27 cellular contexts compared by ENCODE assay signal in genomic region chr11:129625930-129626329, GRCh38.
DNase-seq lines count a peak whose midpoint lies in the region; ATAC-seq and TF ChIP-seq lines count a peak whose summit lies in the region.
"Had no signal": no experiment of that assay in that cellular context is flagged by ENCODE, and none has a peak within 500 bp of the region (broad histone marks: within the 10 kb centered on the region; RNA-seq: fewer than 3 reads in every experiment).

No MANE protein-coding gene starts in this region.

- H3K27me3 ChIP-seq in neural progenitor cell (peaks cover 5% of the 10 kb centered on the region), prostate gland (replicated peaks; ENCODE audit: insufficient read depth) (no peaks in the 10 kb centered on the region), osteoblast (ENCODE audit: insufficient read depth, low read length) (peaks cover 32% of the 10 kb centered on the region)

- H3K4me2 ChIP-seq in neural progenitor cell (no peak overlapping the region), osteoblast (ENCODE audit: insufficient read depth, low read length) (no peak overlapping the region)

- DNase-seq in NCI-H1417 (lab: John Stamatoyannopoulos, UW) = peak; percentile 18 to 73 (median 24)
- no peak for DNase-seq in NCI-H1417 treated with DMSO at 0.1 percent for 48 hours (lab: John Stamatoyannopoulos, UW)
- DNase-seq in NCI-H345 (lab: John Stamatoyannopoulos, UW) = peak; percentile 60
- peak; percentile 91 for DNase-seq in SHP77 treated with DMSO at 0.1 percent for 48 hours (lab: John Stamatoyannopoulos, UW)
- no peak for DNase-seq in neural progenitor cell (ENCODE audit: low spot score)
- DNase-seq in prostate gland (ENCODE audit: low spot score) = no peak
- DNase-seq in osteoblast (ENCODE audit: insufficient read length, low spot score, missing footprints) = no peak
- DNase-seq: activated CD4-positive, alpha-beta memory T cell treated with anti-CD3 and anti-CD28 coated beads for 36 hours; activated CD4-positive, CD25-positive, alpha-beta regulatory T cell treated with anti-CD3 and anti-CD28 coated beads, Interleukin-2, amount 50 U/mL, for 72 hours; activated CD8-positive, alpha-beta memory T cell treated with anti-CD3 and anti-CD28 coated beads, Interleukin-2, amount 50 U/mL, for 48 hours; anterior cingulate cortex; endodermal cell; GOT3; hypothalamus; immature natural killer cell; IMR-90; left ventricle myocardium superior; naive B cell; occipital lobe; T-helper 2 cell had no signal

- no peaks in the 10 kb centered on the region for H3K36me3 Mint-ChIP-seq in neural progenitor cell
- H3K36me3 Mint-ChIP-seq: activated CD4-positive, alpha-beta memory T cell treated with anti-CD3 and anti-CD28 coated beads for 36 hours; activated naive CD8-positive, alpha-beta T cell; CD14-positive monocyte; immature natural killer cell; naive B cell had no signal

- H4K20me1 ChIP-seq in neural progenitor cell (ENCODE audit: low read depth) (no peaks in the 10 kb centered on the region), osteoblast (ENCODE audit: insufficient read depth, low read length) (no peaks in the 10 kb centered on the region)

- peaks cover 4% of the 10 kb centered on the region for H3K9me3 Mint-ChIP-seq in neural progenitor cell
- H3K9me3 Mint-ChIP-seq: dendritic cell treated with granulocyte-macrophage colony-stimulating factor and Interleukin-4, amounts not matched to agents 40 ng/mL and 50 ng/mL, for 4 days; endodermal cell had no signal

- H3K4me1 ChIP-seq in neural progenitor cell (no peaks in the 10 kb centered on the region), prostate gland (replicated peaks) (no peaks in the 10 kb centered on the region), osteoblast (ENCODE audit: insufficient read depth, low read length) (no peaks in the 10 kb centered on the region)

- H3K4me3 Mint-ChIP-seq in neural progenitor cell = no peak overlapping the region
- H3K4me3 Mint-ChIP-seq: activated CD4-positive, alpha-beta memory T cell treated with anti-CD3 and anti-CD28 coated beads for 36 hours; activated naive CD8-positive, alpha-beta T cell; CD14-positive monocyte; dendritic cell treated with granulocyte-macrophage colony-stimulating factor and Interleukin-4, amounts not matched to agents 40 ng/mL and 50 ng/mL, for 4 days; endodermal cell; mesothelial cell of epicardium; naive B cell; stimulated activated naive CD8-positive, alpha-beta T cell treated with anti-CD3 and anti-CD28 coated beads, Interleukin-15, Interleukin-2, amounts not matched to agents 100 ng/mL and 50 ng/mL, for 24 hours had no signal

- peaks cover 4% of the 10 kb centered on the region for H3K27me3 Mint-ChIP-seq in neural progenitor cell (ENCODE audit: insufficient read depth, low read depth)
- H3K27me3 Mint-ChIP-seq: activated CD4-positive, alpha-beta memory T cell treated with anti-CD3 and anti-CD28 coated beads for 36 hours had no signal

- no peak overlapping the region for H3K27ac Mint-ChIP-seq in neural progenitor cell
- H3K27ac Mint-ChIP-seq: activated CD4-positive, alpha-beta memory T cell treated with anti-CD3 and anti-CD28 coated beads for 36 hours; activated naive CD8-positive, alpha-beta T cell; CD14-positive monocyte; dendritic cell treated with granulocyte-macrophage colony-stimulating factor and Interleukin-4, amounts not matched to agents 40 ng/mL and 50 ng/mL, for 4 days; endodermal cell; immature natural killer cell; mesothelial cell of epicardium; naive B cell; stimulated activated naive CD8-positive, alpha-beta T cell treated with anti-CD3 and anti-CD28 coated beads, Interleukin-15, Interleukin-2, amounts not matched to agents 100 ng/mL and 50 ng/mL, for 24 hours had no signal

- H3K4me1 Mint-ChIP-seq in neural progenitor cell = no peaks in the 10 kb centered on the region
- H3K4me1 Mint-ChIP-seq: CD14-positive monocyte, endodermal cell, immature natural killer cell, naive B cell had no signal

- TF ChIP-seq CTCF in neural progenitor cell (IDR thresholded peaks at IDR 0.05) (no peak), prostate gland (IDR thresholded peaks at IDR 0.05) (no peak), osteoblast (IDR thresholded peaks at IDR 0.05; ENCODE audit: extremely low read depth, low read depth, low read length) (no peak)

- H3F3A ChIP-seq in neural progenitor cell (ENCODE audit: low read depth) = no peaks in the 10 kb centered on the region

- H3K9me3 ChIP-seq in neural progenitor cell (ENCODE audit: low read depth) = no peaks in the 10 kb centered on the region
- no peaks in the 10 kb centered on the region for H3K9me3 ChIP-seq in prostate gland
- H3K9me3 ChIP-seq in osteoblast (ENCODE audit: low read depth, low read length) = no peaks in the 10 kb centered on the region

- H3K36me3 ChIP-seq in neural progenitor cell (no peaks in the 10 kb centered on the region), prostate gland (no peaks in the 10 kb centered on the region), osteoblast (ENCODE audit: insufficient read depth, low read length) (no peaks in the 10 kb centered on the region)

- no peak overlapping the region for H3K9ac ChIP-seq in neural progenitor cell

- H3K4me3 ChIP-seq in neural progenitor cell (no peak overlapping the region), prostate gland (no peak overlapping the region), osteoblast (ENCODE audit: insufficient read depth, low read length) (no peak overlapping the region)

- H2AFZ ChIP-seq in neural progenitor cell (replicated peaks) (peak overlapping the region; percentile 50), osteoblast (ENCODE audit: low read length) (no peak overlapping the region)

- no peaks in the 10 kb centered on the region for H3K79me2 ChIP-seq in neural progenitor cell (ENCODE audit: low read depth)
- no peaks in the 10 kb centered on the region for H3K79me2 ChIP-seq in osteoblast (ENCODE audit: insufficient read depth, low read length)

- WGBS in prostate gland = 40% methylated on average over 6 of the region's 6 CpGs

- TF ChIP-seq POLR2A in prostate gland (IDR thresholded peaks at IDR 0.05) = no peak

- ATAC-seq in HG03108 (IDR thresholded peaks at IDR 0.05; ENCODE audit: unreplicated experiment) = no peak
- ATAC-seq: left ventricle myocardium superior had no signal

- H3K27ac ChIP-seq in neural progenitor cell (no peak overlapping the region), prostate gland (no peak overlapping the region), osteoblast (ENCODE audit: low read depth, low read length) (no peak overlapping the region)
- H3K27ac ChIP-seq: 22Rv1 had no signal

- intact Hi-C loops in prostate gland (cut with DNase I) = no loop called here

Comparison
In these comparisons a context has a peak if more than half of its experiments do, and no peak if none do; other contexts are left out.
1. DNase-seq: peak in NCI-H1417 (3 of 3), NCI-H345 (single experiment) and SHP77 treated with DMSO at 0.1 percent for 48 hours (single experiment); none in NCI-H1417 treated with DMSO at 0.1 percent for 48 hours (single experiment), neural progenitor cell (single experiment), prostate gland (single experiment) and osteoblast (single experiment).